In genomic region chr6:134609862-134610261, GRCh38 we compare ENCODE assay signal across 9 cellular contexts.
"Had no signal": no experiment of that assay in that cellular context is flagged by ENCODE, and none has a peak within 500 bp of the region (broad histone marks: within the 10 kb centered on the region; RNA-seq: fewer than 3 reads in every experiment).

No MANE protein-coding gene starts in this region.

- DNase-seq: activated CD4-positive, alpha-beta T cell treated with anti-CD3 and anti-CD28 coated beads, Interleukin-2, amount 10 ng/mL, durations not matched to agents 24 days and 14 days; activated naive CD4-positive, alpha-beta T cell; dorsolateral prefrontal cortex; immature natural killer cell; lower lobe of right lung; stomach had no signal

- H3K27me3 ChIP-seq: ascending aorta, dorsolateral prefrontal cortex, stomach had no signal

- ATAC-seq: lower lobe of right lung, WTC11 had no signal

- H3K27ac ChIP-seq: ascending aorta, lower lobe of right lung, skin epidermis, stomach had no signal

- H3K36me3 ChIP-seq: ascending aorta, lower lobe of right lung, stomach had no signal

- H3K4me1 ChIP-seq: ascending aorta, lower lobe of right lung, stomach had no signal

- H3K9me3 ChIP-seq: ascending aorta, lower lobe of right lung, stomach had no signal

- H3K4me3 ChIP-seq: ascending aorta, dorsolateral prefrontal cortex, lower lobe of right lung, skin epidermis, stomach had no signal
